In genomic region chr12:25423355-25423754, GRCh38 we compare ENCODE assay signal across 16 cellular contexts.
DNase-seq lines count a peak whose midpoint lies in the region; ATAC-seq and TF ChIP-seq lines count a peak whose summit lies in the region.
"Had no signal": no experiment of that assay in that cellular context is flagged by ENCODE, and none has a peak within 500 bp of the region (broad histone marks: within the 10 kb centered on the region; RNA-seq: fewer than 3 reads in every experiment).

No MANE protein-coding gene starts in this region.

- H3K18ac ChIP-seq in mesenchymal stem cell (ENCODE audit: low read depth in 1 of 2, low read length in 2 of 2) = no peak overlapping the region

- 97% methylated on average over 10 of the region's 10 CpGs for WGBS in mesenchymal stem cell
- WGBS in stomach, 5 donors = 29 to 38% (median 35%) methylated on average over 10 of the region's 10 CpGs

- H3K27ac ChIP-seq in mesenchymal stem cell (ENCODE audit: low read length, poor library complexity, severe bottlenecking) (no peak overlapping the region), stomach (no peak overlapping the region)

- H3K36me3 Mint-ChIP-seq in activated T-helper 1 cell treated with anti-CD3 and anti-CD28 coated beads, Interleukin-12 subunit alpha, Interleukin-12 subunit beta, Interleukin-2, Interleukin-4 antibody, amounts not matched to agents 30 ng/mL and 10 ng/mL and 1 ng/mL, durations not matched to agents 14 hours and 24 hours and 36 hours (ENCODE audit: low read depth) = no peaks in the 10 kb centered on the region
- H3K36me3 Mint-ChIP-seq: IgD-negative memory B cell had no signal

- H3K9me3 ChIP-seq in mesenchymal stem cell (ENCODE audit: control insufficient read depth, low read length) = no peaks in the 10 kb centered on the region
- no peaks in the 10 kb centered on the region for H3K9me3 ChIP-seq in stomach

- intact Hi-C loops in stomach (cut with DNase I; ENCODE audit: low total_unique reads) = no loop called here
- intact Hi-C loops in activated T-helper 1 cell treated with anti-CD3 and anti-CD28 coated beads, Interleukin-12 subunit alpha, Interleukin-12 subunit beta, Interleukin-2, Interleukin-4 antibody, amounts not matched to agents 30 ng/mL and 10 ng/mL and 1 ng/mL, durations not matched to agents 14 hours and 24 hours and 36 hours (cut with micrococcal nuclease) = no loop called here

- H3K4me2 ChIP-seq in mesenchymal stem cell (ENCODE audit: low read length, poor library complexity, severe bottlenecking) = no peak overlapping the region

- TF ChIP-seq EP300 in stomach (IDR thresholded peaks at IDR 0.05) = no peak

- H3K23ac ChIP-seq in mesenchymal stem cell (ENCODE audit: low read length in 2 of 2) = no peak overlapping the region

- H3K36me3 ChIP-seq in mesenchymal stem cell (ENCODE audit: control insufficient read depth in 1 of 2, insufficient read depth in 2 of 2, low read depth in 1 of 2, low read length in 2 of 2) (no peaks in the 10 kb centered on the region), stomach (no peaks in the 10 kb centered on the region)

- no peak overlapping the region for H4K91ac ChIP-seq in mesenchymal stem cell (ENCODE audit: low read length)

- H3K4ac ChIP-seq in mesenchymal stem cell (ENCODE audit: low read depth in 1 of 2, low read length in 2 of 2) = no peak overlapping the region

- no peak for ATAC-seq in HG02840 (IDR thresholded peaks at IDR 0.05; ENCODE audit: low FRiP score, unreplicated experiment)
- ATAC-seq: GM12878 had no signal

- no peak overlapping the region for H3K14ac ChIP-seq in mesenchymal stem cell (ENCODE audit: low read length in 2 of 2)

- no peak overlapping the region for H2BK12ac ChIP-seq in mesenchymal stem cell (ENCODE audit: low read length in 2 of 2)

- peak overlapping the region; percentile 75 for H3K9ac ChIP-seq in mesenchymal stem cell (ENCODE audit: low read length)

- H3K27ac Mint-ChIP-seq in activated T-helper 1 cell treated with anti-CD3 and anti-CD28 coated beads, Interleukin-12 subunit alpha, Interleukin-12 subunit beta, Interleukin-2, Interleukin-4 antibody, amounts not matched to agents 30 ng/mL and 10 ng/mL and 1 ng/mL, durations not matched to agents 14 hours and 24 hours and 36 hours = no peak overlapping the region
- H3K27ac Mint-ChIP-seq: H9, IgD-negative memory B cell had no signal

- no peak overlapping the region for H2BK120ac ChIP-seq in mesenchymal stem cell (ENCODE audit: low read depth, low read length)

- no peak overlapping the region for H4K8ac ChIP-seq in mesenchymal stem cell (ENCODE audit: low read length)

- no peaks in the 10 kb centered on the region for H3K4me1 Mint-ChIP-seq in activated T-helper 1 cell treated with anti-CD3 and anti-CD28 coated beads, Interleukin-12 subunit alpha, Interleukin-12 subunit beta, Interleukin-2, Interleukin-4 antibody, amounts not matched to agents 30 ng/mL and 10 ng/mL and 1 ng/mL, durations not matched to agents 14 hours and 24 hours and 36 hours (ENCODE audit: low read depth)
- H3K4me1 Mint-ChIP-seq: H9, IgD-negative memory B cell had no signal

- H3K27me3 ChIP-seq in mesenchymal stem cell (ENCODE audit: control insufficient read depth in 1 of 2, insufficient read depth in 1 of 2, low read length in 2 of 2) (no peaks in the 10 kb centered on the region), stomach (no peaks in the 10 kb centered on the region)

- TF ChIP-seq POLR2A in stomach (IDR thresholded peaks at IDR 0.05) = no peak

- no peak overlapping the region for H2BK15ac ChIP-seq in mesenchymal stem cell (ENCODE audit: low read depth, poor library complexity, severe bottlenecking)

- no peak overlapping the region for H2AK5ac ChIP-seq in mesenchymal stem cell (ENCODE audit: low read length, severe bottlenecking)

- H2AFZ ChIP-seq in mesenchymal stem cell (ENCODE audit: low read depth, low read length) = no peak overlapping the region

- H3K4me3 ChIP-seq in mesenchymal stem cell (ENCODE audit: insufficient read depth in 1 of 2, low read depth in 1 of 2, low read length in 2 of 2) (no peak overlapping the region), stomach (no peak overlapping the region)
- H3K4me3 ChIP-seq: GM12878 had no signal

- H3K9me3 Mint-ChIP-seq in activated T-helper 1 cell treated with anti-CD3 and anti-CD28 coated beads, Interleukin-12 subunit alpha, Interleukin-12 subunit beta, Interleukin-2, Interleukin-4 antibody, amounts not matched to agents 30 ng/mL and 10 ng/mL and 1 ng/mL, durations not matched to agents 14 hours and 24 hours and 36 hours = no peaks in the 10 kb centered on the region
- H3K9me3 Mint-ChIP-seq: H9, IgD-negative memory B cell had no signal

- H3K79me1 ChIP-seq in mesenchymal stem cell (replicated peaks; ENCODE audit: low read length, poor library complexity, severe bottlenecking) = no peaks in the 10 kb centered on the region

- H3K4me3 Mint-ChIP-seq in activated T-helper 1 cell treated with anti-CD3 and anti-CD28 coated beads, Interleukin-12 subunit alpha, Interleukin-12 subunit beta, Interleukin-2, Interleukin-4 antibody, amounts not matched to agents 30 ng/mL and 10 ng/mL and 1 ng/mL, durations not matched to agents 14 hours and 24 hours and 36 hours = no peak overlapping the region
- H3K4me3 Mint-ChIP-seq: H9, IgD-negative memory B cell had no signal

- peak; percentile 37 for DNase-seq in M059J (ENCODE audit: low read depth)
- peak; percentile 57 for DNase-seq in astrocyte of the hippocampus (ENCODE audit: low read depth, low spot score)
- DNase-seq in mesenchymal stem cell = no peak
- DNase-seq in stomach = peak; percentile 31
- DNase-seq in activated T-helper 1 cell treated with anti-CD3 and anti-CD28 coated beads, Interleukin-12 subunit alpha, Interleukin-12 subunit beta, Interleukin-2, Interleukin-4 antibody, amounts not matched to agents 30 ng/mL and 10 ng/mL and 1 ng/mL, durations not matched to agents 14 hours and 24 hours and 36 hours (ENCODE audit: low spot score) = no peak
- no peak for DNase-seq in epidermal melanocyte (ENCODE audit: insufficient read length, low spot score)
- DNase-seq: AML-193, Calu3, DMS79, H9, NCI-H146, NCI-H2081 treated with DMSO at 0.1 percent for 48 hours, NCI-H69 had no signal

- peaks cover 21% of the 10 kb centered on the region for H3K27me3 Mint-ChIP-seq in activated T-helper 1 cell treated with anti-CD3 and anti-CD28 coated beads, Interleukin-12 subunit alpha, Interleukin-12 subunit beta, Interleukin-2, Interleukin-4 antibody, amounts not matched to agents 30 ng/mL and 10 ng/mL and 1 ng/mL, durations not matched to agents 14 hours and 24 hours and 36 hours (ENCODE audit: insufficient read depth)

- TF ChIP-seq CTCF in stomach (IDR thresholded peaks at IDR 0.05) = no peak

- H2BK5ac ChIP-seq in mesenchymal stem cell (ENCODE audit: low read depth, low read length, poor library complexity, severe bottlenecking) = no peak overlapping the region

- H3K4me1 ChIP-seq in mesenchymal stem cell (ENCODE audit: control insufficient read depth, insufficient read depth, low read depth, low read length) (no peaks in the 10 kb centered on the region), stomach (peaks cover 0 to 15% (median 7%) of the 10 kb centered on the region in 4 donors)

Comparison
In these comparisons a context has a peak if more than half of its experiments do, and no peak if none do; other contexts are left out.
1. DNase-seq: peak in M059J (single experiment), astrocyte of the hippocampus (single experiment) and stomach (single experiment); none in mesenchymal stem cell (single experiment), activated T-helper 1 cell treated with anti-CD3 and anti-CD28 coated beads, Interleukin-12 subunit alpha, Interleukin-12 subunit beta, Interleukin-2, Interleukin-4 antibody, amounts not matched to agents 30 ng/mL and 10 ng/mL and 1 ng/mL, durations not matched to agents 14 hours and 24 hours and 36 hours (single experiment) and epidermal melanocyte (single experiment).